Comparison of ENCODE assay signal across 9 cellular contexts in genomic region chr10:3066317-3066931, GRCh38. TPM values are rescaled to one million over a fixed set of nuclear protein-coding genes. Genes with fewer than 3 reads are reported as not detected.
A peak's percentile ranks its signal among the peaks of the same experiment; 100 is the strongest.
DNase-seq lines count a peak whose midpoint lies in the region; ATAC-seq and TF ChIP-seq lines count a peak whose summit lies in the region.
"Had no signal": no experiment of that assay in that cellular context is flagged by ENCODE, and none has a peak within 500 bp of the region (broad histone marks: within the 10 kb centered on the region; RNA-seq: fewer than 3 reads in every experiment).

No MANE protein-coding gene starts in this region.

- H3K27me3 ChIP-seq in CD4-positive, alpha-beta T cell (ENCODE audit: control insufficient read depth, insufficient read depth, low read length) = no peaks in the 10 kb centered on the region
- H3K27me3 ChIP-seq in OCI-LY1 (ENCODE audit: insufficient read depth, low read length) = no peaks in the 10 kb centered on the region
- H3K27me3 ChIP-seq in endodermal cell (ENCODE audit: control insufficient read depth, insufficient read depth, low read length, poor library complexity, severe bottlenecking) = peaks cover 35% of the 10 kb centered on the region
- peaks cover 4 to 42% (median 17%) of the 10 kb centered on the region in 3 experiments for H3K27me3 ChIP-seq in neuronal stem cell (ENCODE audit: control insufficient read depth in 3 of 3, insufficient read depth in 3 of 3, low read depth in 1 of 3, low read length in 3 of 3)

- H3K9me3 ChIP-seq in CD4-positive, alpha-beta T cell (ENCODE audit: control insufficient read depth, low read length) = no peaks in the 10 kb centered on the region
- H3K9me3 ChIP-seq in OCI-LY1 (ENCODE audit: low read length) (no peaks in the 10 kb centered on the region), endodermal cell (ENCODE audit: control insufficient read depth, low read length) (no peaks in the 10 kb centered on the region), neuronal stem cell (replicated peaks in 1 of 2; ENCODE audit: control insufficient read depth in 2 of 2, insufficient read depth in 1 of 2, low read depth in 1 of 2, low read length in 2 of 2) (no peaks in the 10 kb centered on the region)

- H3K23ac ChIP-seq in neuronal stem cell (ENCODE audit: low read depth, low read length, poor library complexity) = no peak overlapping the region

- H3K4me1 ChIP-seq in OCI-LY1 (ENCODE audit: insufficient read depth, low read length, severe bottlenecking) = peaks cover 18% of the 10 kb centered on the region
- H3K4me1 ChIP-seq in endodermal cell (ENCODE audit: control insufficient read depth, insufficient read depth, low read length) = no peaks in the 10 kb centered on the region
- peaks cover 0 to 3% of the 10 kb centered on the region in 2 donors for H3K4me1 ChIP-seq in neuronal stem cell (ENCODE audit: control insufficient read depth in 2 of 2, insufficient read depth in 1 of 2, low read depth in 1 of 2, low read length in 2 of 2)

- no peaks in the 10 kb centered on the region for H4K20me1 ChIP-seq in OCI-LY1 (ENCODE audit: insufficient read depth, low read length)

- TF ChIP-seq CTCF in CD4-positive, alpha-beta T cell (IDR thresholded peaks at IDR 0.05) = no peak
- TF ChIP-seq CTCF in OCI-LY1 (IDR thresholded peaks at IDR 0.05; ENCODE audit: low read length) = no peak
- no peak for TF ChIP-seq CTCF in endodermal cell (conservative IDR thresholded peaks at IDR 0.05)

- no peak for DNase-seq in CD4-positive, alpha-beta T cell
- DNase-seq in endodermal cell (no peak), neuronal stem cell (ENCODE audit: low spot score) (no peak), HK-2 (ENCODE audit: unreplicated experiment) (no peak), RKO (ENCODE audit: low spot score) (no peak)
- DNase-seq: cortex of kidney had no signal

- H3K36me3 ChIP-seq in OCI-LY1 (ENCODE audit: insufficient read depth, low read length) (peaks cover 23% of the 10 kb centered on the region), endodermal cell (ENCODE audit: control insufficient read depth, insufficient read depth, low read length) (no peaks in the 10 kb centered on the region), neuronal stem cell (replicated peaks in 1 of 2; ENCODE audit: control insufficient read depth in 2 of 2, insufficient read depth in 2 of 2, low read length in 2 of 2) (no peaks in the 10 kb centered on the region)

- H3K4me2 ChIP-seq in OCI-LY1 (ENCODE audit: low read length) (peak overlapping the region; percentile 87), neuronal stem cell (ENCODE audit: insufficient read depth, low read length, poor library complexity, severe bottlenecking) (peak overlapping the region; percentile 98)

- H3K4me1 Mint-ChIP-seq in CD4-positive, alpha-beta T cell (ENCODE audit: low read depth) = peaks cover 17% of the 10 kb centered on the region
- peaks cover 7% of the 10 kb centered on the region for H3K4me1 Mint-ChIP-seq in endodermal cell

- peak overlapping the region; percentile 65 for H3K14ac ChIP-seq in neuronal stem cell (ENCODE audit: low read length)

- H4K91ac ChIP-seq in neuronal stem cell (ENCODE audit: low read depth, low read length, poor library complexity) = no peak overlapping the region

- POLR2A ChIA-PET in CD4-positive, alpha-beta T cell (lab: Charles Lee) = no interaction called here

- H3K9me2 ChIP-seq in OCI-LY1 (ENCODE audit: low read depth, low read length) = no peaks in the 10 kb centered on the region

- H3K4ac ChIP-seq in neuronal stem cell (ENCODE audit: low read length) = no peak overlapping the region

- WGBS in endodermal cell (ENCODE audit: insufficient coverage in 1 of 2, insufficient read length in 1 of 2), 2 experiments = 19 to 20% methylated on average over 23 to 45 of the region's 45 CpGs
- no CpG with 5 or more reads among the region's 45 CpGs for WGBS in neuronal stem cell (ENCODE audit: extremely low coverage in 2 of 2, insufficient read length in 2 of 2, insufficient replicate concordance in 1 of 2), 2 donors

- CTCF ChIA-PET in CD4-positive, alpha-beta T cell (lab: Charles Lee) = no interaction called here

- H3K79me2 ChIP-seq in OCI-LY1 (ENCODE audit: insufficient read depth, low read length) = peaks cover 32% of the 10 kb centered on the region

- H3K9me3 Mint-ChIP-seq in CD4-positive, alpha-beta T cell = no peaks in the 10 kb centered on the region
- H3K9me3 Mint-ChIP-seq in endodermal cell = no peaks in the 10 kb centered on the region

- H3K79me1 ChIP-seq in neuronal stem cell (ENCODE audit: low read depth, low read length) = no peaks in the 10 kb centered on the region

- no peak overlapping the region for H3K27ac Mint-ChIP-seq in CD4-positive, alpha-beta T cell
- H3K27ac Mint-ChIP-seq in endodermal cell = no peak overlapping the region

- H2AK5ac ChIP-seq in neuronal stem cell (ENCODE audit: low read depth, low read length) = peak overlapping the region; percentile 12

- peak overlapping the region; percentile 86 for H2BK12ac ChIP-seq in neuronal stem cell (ENCODE audit: low read length)

- no peaks in the 10 kb centered on the region for H3F3A ChIP-seq in OCI-LY1 (ENCODE audit: insufficient read depth, low read length)

- H2AFZ ChIP-seq in OCI-LY1 (ENCODE audit: low read length) = no peak overlapping the region
- peak overlapping the region; percentile 96 for H2AFZ ChIP-seq in neuronal stem cell (ENCODE audit: low read length)

- H3K27me3 Mint-ChIP-seq in CD4-positive, alpha-beta T cell = no peaks in the 10 kb centered on the region
- peaks cover 22% of the 10 kb centered on the region for H3K27me3 Mint-ChIP-seq in endodermal cell (ENCODE audit: insufficient read depth)

- peak overlapping the region; percentile 69 for H2BK15ac ChIP-seq in neuronal stem cell (ENCODE audit: low read length)

- H3K9ac ChIP-seq in OCI-LY1 (ENCODE audit: low read length) (no peak overlapping the region), endodermal cell (ENCODE audit: extremely low read depth, low read length, poor library complexity, severe bottlenecking) (no peak overlapping the region), neuronal stem cell (ENCODE audit: low read depth, low read length, poor library complexity) (no peak overlapping the region)

- intact Hi-C loops in CD4-positive, alpha-beta T cell (cut with DNase I, micrococcal nuclease) = loop anchor here in 1 of 2 experiments (2.0 kb wide), 1 partner anchor 106 kb away; the partner anchor contains the start of gene PITRM1

- H3K18ac ChIP-seq in neuronal stem cell (ENCODE audit: low read length) = peak overlapping the region; percentile 92

- H3K4me3 ChIP-seq in OCI-LY1 (ENCODE audit: low read depth, low read length, poor library complexity, severe bottlenecking) (peak overlapping the region; percentile 87), endodermal cell (ENCODE audit: low read length) (no peak overlapping the region), neuronal stem cell (ENCODE audit: low read length in 2 of 2) (peak overlapping the region in 1 of 2 donors; percentile 84)

- no peak for ATAC-seq in CD4-positive, alpha-beta T cell (ENCODE audit: poor library complexity)
- ATAC-seq in GM21515 (IDR thresholded peaks at IDR 0.05; ENCODE audit: unreplicated experiment) = no peak
- ATAC-seq in GM19455 (IDR thresholded peaks at IDR 0.05; ENCODE audit: unreplicated experiment) = no peak

- no peak overlapping the region for H3K27ac ChIP-seq in CD4-positive, alpha-beta T cell (ENCODE audit: low read depth, low read length)
- H3K27ac ChIP-seq in OCI-LY1 (ENCODE audit: low read depth, low read length, poor library complexity, severe bottlenecking) (no peak overlapping the region), endodermal cell (ENCODE audit: low read depth, low read length) (no peak overlapping the region), neuronal stem cell (replicated peaks; ENCODE audit: low read length) (no peak overlapping the region)

- H2BK120ac ChIP-seq in neuronal stem cell (ENCODE audit: low read depth, low read length) = no peak overlapping the region

- peak overlapping the region; percentile 28 for H2BK5ac ChIP-seq in neuronal stem cell (ENCODE audit: low read length)

- H3K36me3 Mint-ChIP-seq in CD4-positive, alpha-beta T cell (ENCODE audit: low read depth) = peaks cover 8% of the 10 kb centered on the region
- H3K36me3 Mint-ChIP-seq in endodermal cell (ENCODE audit: low read depth) = peaks cover 14% of the 10 kb centered on the region

- peak overlapping the region; percentile 87 for H3K4me3 Mint-ChIP-seq in CD4-positive, alpha-beta T cell
- peak overlapping the region; percentile 74 for H3K4me3 Mint-ChIP-seq in endodermal cell

- no peak overlapping the region for H4K8ac ChIP-seq in neuronal stem cell (ENCODE audit: low read depth, low read length)

RNA-seq across cellular contexts. Expression of gene PFKP, which starts 0.9 kb away (rescaled TPM):
- 10 to 100 TPM; 32.2 to 38.9 TPM for total RNA-seq in CD4-positive, alpha-beta T cell
- total RNA-seq in endodermal cell = 10 to 100 TPM; 58.0 to 82.3 TPM
- polyA plus RNA-seq in endodermal cell (2013, experiment 1 of 2) = 42.3 TPM
- polyA plus RNA-seq in endodermal cell (2013, experiment 2 of 2) = 39.7 TPM
- 21.1 TPM for polyA plus RNA-seq in neuronal stem cell (2013, experiment 1 of 2)
- polyA plus RNA-seq in neuronal stem cell (2013, experiment 2 of 2) = 21.1 TPM
